ENCODE assay signal across 17 cellular contexts in the genomic region with DNA sequence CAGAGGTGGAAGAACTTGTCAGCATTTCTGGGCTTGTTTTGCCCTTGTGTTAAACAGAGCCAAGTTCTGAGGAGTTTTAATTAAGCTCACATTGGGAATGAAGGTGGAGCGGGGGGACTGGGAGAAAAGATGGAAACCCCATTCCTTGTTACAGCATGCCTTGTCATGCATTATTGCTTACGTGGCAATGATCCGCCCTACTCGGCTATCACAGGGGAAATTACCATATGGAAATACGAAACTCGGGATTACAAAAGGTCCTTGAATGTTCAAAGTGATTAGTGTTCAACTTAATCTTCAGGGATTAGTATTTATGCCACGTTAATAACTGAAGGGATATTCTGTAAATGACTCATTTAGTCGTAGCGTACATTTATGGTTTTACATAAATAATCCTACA.
"Had no signal": no experiment of that assay in that cellular context is flagged by ENCODE, and none has a peak within 500 bp of the region (broad histone marks: within the 10 kb centered on the region; RNA-seq: fewer than 3 reads in every experiment).

No MANE protein-coding gene starts in this region.

- H3K4me3 ChIP-seq: tibial nerve, uterus had no signal

- H3K4me1 ChIP-seq: tibial nerve, uterus had no signal

- H3K9me3 ChIP-seq: tibial nerve, uterus had no signal

- ATAC-seq: activated CD4-positive, CD25-positive, alpha-beta regulatory T cell treated with anti-CD3 and anti-CD28 coated beads, Interleukin-2, amount 50 U/mL, for 24 hours; left ventricle myocardium superior; natural killer cell had no signal

- H3K27ac ChIP-seq: tibial nerve, uterus had no signal

- H3K36me3 ChIP-seq: tibial nerve, uterus had no signal

- H3K27me3 ChIP-seq: tibial nerve, uterus had no signal

- DNase-seq: activated naive CD4-positive, alpha-beta T cell; activated naive CD8-positive, alpha-beta T cell treated with anti-CD3 and anti-CD28 coated beads, Interleukin-2, amount 10 ng/mL, durations not matched to agents 7 days and 5 days; activated T-cell treated with anti-CD3 and anti-CD28 coated beads for 4 hours; anterior cingulate cortex; erythroblast; hypothalamus; kidney glomerular epithelial cell; left ventricle myocardium superior; mesenchymal stem cell; natural killer cell; stimulated activated CD4-positive, alpha-beta T cell treated with anti-CD3 and anti-CD28 coated beads, Interleukin-4, amount 100 ng/mL, for 4 hours; stimulated activated CD8-positive, alpha-beta memory T cell treated with anti-CD3 and anti-CD28 coated beads, Interleukin-4, amount 100 ng/mL, for 48 hours; stimulated activated naive CD4-positive, alpha-beta T cell treated with Interleukin-2 at 50 U/mL for 16 hours; substantia nigra; uterus had no signal
